8 cellular contexts compared by ENCODE assay signal in the genomic region with DNA sequence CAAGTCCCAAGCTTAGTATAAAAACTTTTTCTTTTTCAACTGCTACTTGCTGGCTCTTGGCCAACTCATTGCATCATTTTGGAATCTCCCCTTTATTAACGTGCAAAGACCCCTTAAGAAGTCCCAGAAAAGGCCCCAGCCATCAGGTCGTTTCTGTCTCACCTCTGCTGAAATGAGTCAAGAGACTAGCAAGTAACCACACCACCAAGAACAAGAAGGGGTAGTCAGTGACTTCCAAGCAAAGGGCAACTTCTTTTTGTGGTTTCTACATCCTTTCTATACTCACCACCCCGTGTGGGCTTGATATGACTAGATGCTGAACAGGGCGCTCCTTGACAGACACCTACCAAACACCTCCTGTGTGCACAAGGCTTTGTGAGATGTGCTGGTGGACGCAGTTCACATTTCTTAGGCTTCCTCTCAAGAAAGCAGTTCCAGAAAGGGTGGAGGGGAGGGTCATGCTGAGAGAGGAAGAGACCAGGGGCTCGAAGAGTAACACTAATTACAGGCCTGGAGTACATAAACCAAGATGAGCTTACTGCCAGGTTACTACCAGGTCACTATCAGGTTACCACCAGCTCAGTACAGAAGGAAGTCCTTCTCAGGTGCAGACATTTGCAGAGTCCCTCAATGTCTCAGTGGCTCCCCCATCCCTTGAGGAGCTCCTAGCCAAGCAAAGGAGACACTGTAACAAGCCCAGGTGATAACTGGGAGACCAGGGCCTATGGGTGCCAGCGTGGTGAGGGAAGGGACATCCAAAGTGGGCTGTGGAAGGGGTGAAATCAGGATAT. TPM values are rescaled to one million over a fixed set of nuclear protein-coding genes. Genes with fewer than 3 reads are reported as not detected.
DNase-seq lines count a peak whose midpoint lies in the region; ATAC-seq and TF ChIP-seq lines count a peak whose summit lies in the region.

No MANE protein-coding gene starts in this region.

- peak; percentile 88 for ATAC-seq in HG03196 (IDR thresholded peaks at IDR 0.05; ENCODE audit: unreplicated experiment)
- ATAC-seq in activated T-cell treated with anti-CD3 and anti-CD28 coated beads, Interleukin-2, amount 50 U/mL, for 4 hours: peak; percentile 83 to 88

- peaks cover 2% of the 10 kb centered on the region for H3K36me3 Mint-ChIP-seq in activated T-cell treated with anti-CD3 and anti-CD28 coated beads, Interleukin-2, amount 50 U/mL, for 4 hours (ENCODE audit: insufficient read depth)

- DNase-seq in activated naive CD4-positive, alpha-beta T cell treated with Interleukin-2 at 50 U/mL for 16 hours: peak; percentile 73
- DNase-seq in activated naive CD4-positive, alpha-beta T cell (lab: John Stamatoyannopoulos, UW): no peak
- DNase-seq in activated T-cell treated with anti-CD3 and anti-CD28 coated beads, Interleukin-2, amount 50 U/mL, for 4 hours: peak; percentile 34
- DNase-seq in NCI-H187 (lab: John Stamatoyannopoulos, UW) (no peak), NCI-H2196 treated with DMSO at 0.1 percent for 48 hours (lab: John Stamatoyannopoulos, UW; ENCODE audit: unreplicated experiment) (no peak), SW 1271 (lab: John Stamatoyannopoulos, UW) (no peak), ovary (no peak)

- intact Hi-C loops in ovary (cut with DNase I): no loop called here

- H3K36me3 ChIP-seq in ovary: no peaks in the 10 kb centered on the region

- no peak for TF ChIP-seq CTCF in ovary (IDR thresholded peaks at IDR 0.05)

- no peak overlapping the region for H3K27ac ChIP-seq in ovary

- no peak for TF ChIP-seq EP300 in ovary (IDR thresholded peaks at IDR 0.05)

- H3K27me3 ChIP-seq in ovary: no peaks in the 10 kb centered on the region

- H3K27me3 Mint-ChIP-seq in activated T-cell treated with anti-CD3 and anti-CD28 coated beads, Interleukin-2, amount 50 U/mL, for 4 hours (ENCODE audit: low read depth): peaks cover 1% of the 10 kb centered on the region

- peaks cover 11% of the 10 kb centered on the region for H3K9me3 Mint-ChIP-seq in activated T-cell treated with anti-CD3 and anti-CD28 coated beads, Interleukin-2, amount 50 U/mL, for 4 hours

- WGBS in ovary, 3 donors: 61 to 71% (median 62%) methylated on average over 7 of the region's 7 CpGs

- TF ChIP-seq POLR2A in ovary (IDR thresholded peaks at IDR 0.05): no peak

- H3K4me3 ChIP-seq in ovary: no peak overlapping the region

- peaks cover 76% of the 10 kb centered on the region for H3K4me1 Mint-ChIP-seq in activated T-cell treated with anti-CD3 and anti-CD28 coated beads, Interleukin-2, amount 50 U/mL, for 4 hours (ENCODE audit: low read depth)

- H3K9me3 ChIP-seq in ovary: peaks cover 0 to under 1% of the 10 kb centered on the region in 2 donors

- H3K4me1 ChIP-seq in ovary (ENCODE audit: insufficient read depth): no peaks in the 10 kb centered on the region

- H3K4me3 Mint-ChIP-seq in activated T-cell treated with anti-CD3 and anti-CD28 coated beads, Interleukin-2, amount 50 U/mL, for 4 hours: no peak overlapping the region

RNA-seq across cellular contexts. Expression of a gene that starts 19.3 kb away (rescaled TPM):
- 1 to 10 TPM; 1.1 to 3.7 (median 3.3) TPM for total RNA-seq in activated T-cell treated with anti-CD3 and anti-CD28 coated beads, Interleukin-2, amount 50 U/mL, for 4 hours
- under 1 TPM in 6 of 7 donors, not detected in 1; 0.45 to 1.00 (median 0.64) TPM for total RNA-seq in ovary
- polyA plus RNA-seq in ovary: under 1 TPM; 0.33 to 0.50 TPM

Comparison
In these comparisons a context has a peak if more than half of its experiments do, and no peak if none do; other contexts are left out.
1. DNase-seq: peak in activated naive CD4-positive, alpha-beta T cell treated with Interleukin-2 at 50 U/mL for 16 hours (single experiment) and activated T-cell treated with anti-CD3 and anti-CD28 coated beads, Interleukin-2, amount 50 U/mL, for 4 hours (single experiment); none in activated naive CD4-positive, alpha-beta T cell (0 of 4), NCI-H187 (0 of 2), NCI-H2196 treated with DMSO at 0.1 percent for 48 hours (single experiment), SW 1271 (0 of 2) and ovary (0 of 5).